35 cellular contexts compared by ENCODE assay signal in the genomic region with DNA sequence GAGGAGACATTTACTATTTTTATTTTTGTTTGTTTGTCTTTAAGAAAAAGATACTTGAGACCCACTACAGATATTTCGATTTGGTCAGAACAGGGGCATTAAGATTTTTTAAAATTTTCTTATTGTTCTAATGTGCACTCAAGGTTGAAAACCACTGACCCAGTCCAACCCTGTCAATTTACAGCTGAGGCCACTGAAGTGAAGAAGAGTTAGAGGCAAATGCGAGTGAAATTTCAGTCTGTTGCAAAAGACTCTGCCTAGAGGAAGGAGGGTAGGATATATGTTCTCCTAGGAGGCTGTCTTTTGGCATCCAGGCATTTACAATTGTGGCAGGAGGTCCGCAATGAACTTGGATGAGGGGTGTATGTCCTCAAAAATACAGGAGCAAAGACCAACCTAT.
"Had no signal": no experiment of that assay in that cellular context is flagged by ENCODE, and none has a peak within 500 bp of the region (broad histone marks: within the 10 kb centered on the region; RNA-seq: fewer than 3 reads in every experiment).

No MANE protein-coding gene starts in this region.

- H3K27me3 ChIP-seq: MG63 had no signal

- H3K4me3 ChIP-seq: MG63 had no signal

- H3K36me3 ChIP-seq: MG63 had no signal

- DNase-seq: Kasumi-1, MG63, MM.1S, MV-4-11, NCI-H1048, NCI-H1092, NCI-H1092 treated with DMSO at 0.1 percent for 48 hours, NCI-H1105, NCI-H1105 treated with DMSO at 0.1 percent for 48 hours, NCI-H1417, NCI-H1417 treated with DMSO at 0.1 percent for 48 hours, NCI-H1436, NCI-H1436 treated with DMSO at 0.1 percent for 48 hours, NCI-H146, NCI-H1694, NCI-H1694 treated with DMSO at 0.1 percent for 48 hours, NCI-H187, NCI-H187 treated with DMSO at 0.1 percent for 48 hours, NCI-H1930, NCI-H2029, NCI-H2029 treated with DMSO at 0.1 percent for 48 hours, NCI-H2081, NCI-H2081 treated with DMSO at 0.1 percent for 48 hours, NCI-H2107, NCI-H2171 treated with DMSO at 0.1 percent for 48 hours, NCI-H2227 treated with DMSO at 0.1 percent for 48 hours, NCI-H226, NCI-H345, NCI-H446, NCI-H446 treated with DMSO at 0.1 percent for 48 hours, NCI-H510A, NCI-H510A treated with DMSO at 0.1 percent for 48 hours, NCI-H524, NCI-H524 treated with DMSO at 0.1 percent for 48 hours, NCI-H526 had no signal
